In the genomic region with DNA sequence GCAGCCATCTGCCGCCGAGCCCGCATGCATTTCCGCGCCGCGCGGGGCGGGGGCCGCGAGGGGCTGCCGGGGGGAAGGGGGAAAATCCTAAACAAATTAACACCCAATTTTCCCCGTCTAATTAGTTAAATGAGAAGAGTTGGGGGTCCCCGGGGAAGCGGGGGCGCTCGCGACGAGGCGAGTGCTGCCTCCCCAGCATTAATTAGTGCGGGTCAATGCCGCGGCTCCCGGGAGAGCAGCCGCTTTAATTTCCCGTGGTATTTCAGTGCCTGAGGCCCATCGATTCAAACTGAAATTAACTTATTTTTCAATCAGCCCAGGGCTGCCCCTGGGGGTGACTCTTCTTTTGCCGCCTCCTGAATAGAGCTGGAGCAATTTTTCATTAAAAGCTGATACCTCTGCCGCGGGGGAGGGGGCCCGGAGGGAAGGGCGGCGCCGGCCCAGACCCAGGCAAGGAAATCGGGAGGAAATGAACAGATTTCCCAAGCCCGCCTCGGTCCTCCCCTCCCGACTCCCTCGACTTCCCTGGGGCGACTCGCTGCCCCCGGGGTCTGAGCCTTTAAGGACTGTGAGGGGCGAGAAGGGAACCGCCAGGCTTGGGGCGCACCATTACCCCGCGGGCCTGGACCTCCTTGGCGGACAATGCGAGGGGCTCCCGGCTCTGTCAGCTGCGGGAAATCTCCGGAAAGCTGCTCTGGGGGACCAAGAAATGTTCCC, we compare ENCODE assay signal across 8 cellular contexts. TPM values are rescaled to one million over a fixed set of nuclear protein-coding genes. Genes with fewer than 3 reads are reported as not detected.
A peak's percentile ranks its signal among the peaks of the same experiment; 100 is the strongest.
DNase-seq lines count a peak whose midpoint lies in the region; FAIRE-seq and TF ChIP-seq lines count a peak whose summit lies in the region.

No MANE protein-coding gene starts in this region.

- H3K36me3 ChIP-seq in A673 (ENCODE audit: insufficient read depth, low read length, poor library complexity, severe bottlenecking) (no peaks in the 10 kb centered on the region), muscle layer of colon (ENCODE audit: insufficient read depth, low read length) (no peaks in the 10 kb centered on the region)

- POLR2A ChIA-PET in A673 (lab: Charles Lee; ENCODE audit: low non-redundant PET) = interaction anchor here (0.7 kb wide), 1 partner anchor 108 kb away, joined by 6 read pairs; no protein-coding TSS in a partner anchor

- TF ChIP-seq CTCF in A673 (conservative IDR thresholded peaks at IDR 0.05; ENCODE audit: low read depth, low read length) = no peak

- FAIRE-seq in HTR-8/SVneo (lab: Jason Lieb, UNC) = no peak

- no peak overlapping the region for H3K27ac ChIP-seq in A673 (ENCODE audit: low read depth, low read length, poor library complexity, severe bottlenecking)
- H3K27ac ChIP-seq in muscle layer of colon (ENCODE audit: low read depth, low read length) = no peak overlapping the region

- no TSS peak for BruUV-seq in A673 (replicated peaks; lab: Mats Ljungman, UMichigan)

- H3K4me3 ChIP-seq in A673 (ENCODE audit: low read depth, low read length, poor library complexity, severe bottlenecking) (peak overlapping the region; percentile 57), muscle layer of colon (ENCODE audit: low read depth in 1 of 2, low read length in 2 of 2) (peak overlapping the region; percentile 56 to 58)
- H3K4me3 ChIP-seq in Jurkat, Clone E6-1 (ENCODE audit: low read length) = peak overlapping the region; percentile 57

- no peak overlapping the region for H3K9ac ChIP-seq in muscle layer of colon (ENCODE audit: low read length)

- intact Hi-C loops in A673 (cut with micrococcal nuclease; ENCODE audit: unreplicated experiment) = loop anchor here (1.0 kb wide), 1 partner anchor 147 kb away; no protein-coding TSS in a partner anchor

- H3K9me3 ChIP-seq in A673 (ENCODE audit: low read depth, low read length, poor library complexity, severe bottlenecking) (no peaks in the 10 kb centered on the region), muscle layer of colon (ENCODE audit: low read length) (no peaks in the 10 kb centered on the region)

- H3K4me1 ChIP-seq in A673 (ENCODE audit: insufficient read depth, low read length, poor library complexity, severe bottlenecking) (no peaks in the 10 kb centered on the region), muscle layer of colon (ENCODE audit: insufficient read depth, low read length) (peaks cover 4% of the 10 kb centered on the region)

- DNase-seq in A673 (ENCODE audit: low spot score) (no peak), cerebellum (ENCODE audit: low spot score) (peak; percentile 27), globus pallidus (ENCODE audit: low spot score) (no peak), iPS-NIHi7 (ENCODE audit: extremely low spot score) (no peak), NCI-H1092 treated with DMSO at 0.1 percent for 48 hours (lab: John Stamatoyannopoulos, UW) (no peak), HTR-8/SVneo (ENCODE audit: insufficient read length, low spot score) (no peak)
- no peak for DNase-seq in Jurkat, Clone E6-1 (ENCODE audit: low read depth, low spot score)

- no peaks in the 10 kb centered on the region for H3K27me3 ChIP-seq in A673 (replicated peaks; ENCODE audit: insufficient read depth, low read depth, low read length, poor library complexity)
- peaks cover 0 to 18% of the 10 kb centered on the region in 2 donors for H3K27me3 ChIP-seq in muscle layer of colon (ENCODE audit: control insufficient read depth in 1 of 2, insufficient read depth in 2 of 2, low read length in 2 of 2)

- CTCF ChIA-PET in A673 (lab: Charles Lee) = interaction anchor here (0.6 to 1.2 kb wide), 8 partner anchors 19 to 1764 kb away, joined by 3 to 5 read pairs (median 3); no protein-coding TSS in a partner anchor

RNA-seq across cellular contexts. Expression of a gene that starts 18.9 kb away (rescaled TPM):
- total RNA-seq in A673 (2021) (not detected in 2 replicates), cerebellum (not detected)
- not detected for polyA plus RNA-seq in Jurkat, Clone E6-1 (2012; ENCODE audit: insufficient read depth, insufficient read length)

RNA-seq across cellular contexts. Expression of a gene that starts 44.6 kb away (rescaled TPM):
- total RNA-seq in A673 (2021) (46.7 and 55.7 TPM in 2 replicates), cerebellum (42.6 TPM)
- 58.6 TPM for polyA plus RNA-seq in Jurkat, Clone E6-1 (2012; ENCODE audit: insufficient read depth, insufficient read length)
